1 cellular context compared by ENCODE assay signal in the genomic region with DNA sequence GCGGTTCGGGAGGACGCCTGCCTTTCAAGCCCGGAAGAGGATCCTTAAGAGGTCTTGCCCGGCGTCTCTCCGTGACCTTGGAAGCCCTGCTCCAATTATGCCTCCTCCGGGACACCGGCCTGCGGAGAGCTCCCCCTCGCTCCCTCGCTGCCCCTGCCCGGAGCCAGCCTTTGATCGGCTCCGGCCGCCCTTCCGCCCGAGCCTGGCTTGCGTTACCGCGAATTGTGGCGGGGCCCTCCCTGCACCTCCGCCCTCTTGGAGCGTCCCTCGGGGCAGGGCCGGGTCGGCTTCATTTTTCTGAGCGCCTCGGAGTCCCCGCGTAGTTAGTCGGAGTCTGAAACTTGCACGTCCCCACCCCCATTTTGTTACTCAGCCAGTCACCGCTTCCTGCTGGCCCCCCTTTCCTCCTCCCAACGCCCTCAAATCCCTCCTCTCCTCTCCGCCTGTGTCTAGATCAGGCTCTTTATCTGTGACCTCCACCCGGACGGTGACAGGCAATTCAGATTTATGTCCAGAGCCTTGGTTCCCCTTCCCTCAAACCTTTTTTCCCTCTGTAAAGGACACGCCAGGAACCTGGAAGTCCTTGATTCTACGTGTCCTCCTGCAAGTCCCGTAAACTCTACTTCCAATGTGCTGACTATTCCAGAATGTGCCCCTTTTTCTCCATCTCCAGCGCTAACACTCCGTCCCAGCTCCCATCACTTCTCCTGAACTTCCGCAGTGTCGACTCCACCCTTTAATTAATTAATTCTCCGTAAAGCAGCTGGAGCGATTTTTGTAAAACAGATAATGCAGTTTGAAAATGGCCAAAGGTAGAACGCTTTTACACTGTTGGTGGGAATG.
TF ChIP-seq lines count a peak whose summit lies in the region.

No MANE protein-coding gene starts in this region.

TF ChIP-seq in neural cell, 6 proteins besides CTCF, POLR2A, EP300 and RAD21:
- TF ChIP-seq MXI1 (conservative IDR thresholded peaks at IDR 0.05; ENCODE audit: poor library complexity, severe bottlenecking), result no peak
- TF ChIP-seq, protein P1, sequence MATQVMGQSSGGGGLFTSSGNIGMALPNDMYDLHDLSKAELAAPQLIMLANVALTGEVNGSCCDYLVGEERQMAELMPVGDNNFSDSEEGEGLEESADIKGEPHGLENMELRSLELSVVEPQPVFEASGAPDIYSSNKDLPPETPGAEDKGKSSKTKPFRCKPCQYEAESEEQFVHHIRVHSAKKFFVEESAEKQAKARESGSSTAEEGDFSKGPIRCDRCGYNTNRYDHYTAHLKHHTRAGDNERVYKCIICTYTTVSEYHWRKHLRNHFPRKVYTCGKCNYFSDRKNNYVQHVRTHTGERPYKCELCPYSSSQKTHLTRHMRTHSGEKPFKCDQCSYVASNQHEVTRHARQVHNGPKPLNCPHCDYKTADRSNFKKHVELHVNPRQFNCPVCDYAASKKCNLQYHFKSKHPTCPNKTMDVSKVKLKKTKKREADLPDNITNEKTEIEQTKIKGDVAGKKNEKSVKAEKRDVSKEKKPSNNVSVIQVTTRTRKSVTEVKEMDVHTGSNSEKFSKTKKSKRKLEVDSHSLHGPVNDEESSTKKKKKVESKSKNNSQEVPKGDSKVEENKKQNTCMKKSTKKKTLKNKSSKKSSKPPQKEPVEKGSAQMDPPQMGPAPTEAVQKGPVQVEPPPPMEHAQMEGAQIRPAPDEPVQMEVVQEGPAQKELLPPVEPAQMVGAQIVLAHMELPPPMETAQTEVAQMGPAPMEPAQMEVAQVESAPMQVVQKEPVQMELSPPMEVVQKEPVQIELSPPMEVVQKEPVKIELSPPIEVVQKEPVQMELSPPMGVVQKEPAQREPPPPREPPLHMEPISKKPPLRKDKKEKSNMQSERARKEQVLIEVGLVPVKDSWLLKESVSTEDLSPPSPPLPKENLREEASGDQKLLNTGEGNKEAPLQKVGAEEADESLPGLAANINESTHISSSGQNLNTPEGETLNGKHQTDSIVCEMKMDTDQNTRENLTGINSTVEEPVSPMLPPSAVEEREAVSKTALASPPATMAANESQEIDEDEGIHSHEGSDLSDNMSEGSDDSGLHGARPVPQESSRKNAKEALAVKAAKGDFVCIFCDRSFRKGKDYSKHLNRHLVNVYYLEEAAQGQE (IDR thresholded peaks at IDR 0.05; ENCODE audit: borderline replicate concordance), result no peak
- TF ChIP-seq POLR2AphosphoS5 (IDR thresholded peaks at IDR 0.05), result no peak
- TF ChIP-seq SMC3 (conservative IDR thresholded peaks at IDR 0.05; ENCODE audit: poor library complexity), result no peak
- no peak for TF ChIP-seq EZH2 (IDR thresholded peaks at IDR 0.05; ENCODE audit: borderline replicate concordance, insufficient read depth, low read length, poor library complexity, severe bottlenecking)
- TF ChIP-seq TAF1 (IDR thresholded peaks at IDR 0.05; ENCODE audit: low read depth), result no peak
